ENCODE assay signal across 7 cellular contexts in genomic region chr7:43648725-43649406, GRCh38.
DNase-seq lines count a peak whose midpoint lies in the region; ATAC-seq lines count a peak whose summit lies in the region.

No MANE protein-coding gene starts in this region.

- intact Hi-C loops in left ventricle myocardium superior (cut with micrococcal nuclease), result no loop called here

- ATAC-seq in GM18517 (IDR thresholded peaks at IDR 0.05; ENCODE audit: unreplicated experiment), result peak; percentile 54
- peak; percentile 60 for ATAC-seq in HG02623 (IDR thresholded peaks at IDR 0.05; ENCODE audit: unreplicated experiment)
- peak; percentile 18 for ATAC-seq in left ventricle myocardium superior

- DNase-seq in NOMO-1 (lab: John Stamatoyannopoulos, UW; ENCODE audit: unreplicated experiment in 2 of 2), result peak; percentile 59 to 65
- peak; percentile 86 for DNase-seq in activated effector memory CD4-positive, alpha-beta T cell treated with anti-CD3 and anti-CD28 coated beads, Interleukin-2, amount 50 U/mL, for 16 hours
- DNase-seq in left ventricle myocardium superior, result no peak
- peak; percentile 37 for DNase-seq in stimulated activated CD8-positive, alpha-beta memory T cell treated with anti-CD3 and anti-CD28 coated beads, Interleukin-12 subunit alpha, Interleukin-12 subunit beta, amount 100 ng/mL, for 4 hours (ENCODE audit: low read depth)
- DNase-seq in NCI-H345 (lab: John Stamatoyannopoulos, UW), result no peak

Comparison
In these comparisons a context has a peak if more than half of its experiments do, and no peak if none do; other contexts are left out.
1. DNase-seq: peak in NOMO-1 (2 of 2), activated effector memory CD4-positive, alpha-beta T cell treated with anti-CD3 and anti-CD28 coated beads, Interleukin-2, amount 50 U/mL, for 16 hours (single experiment) and stimulated activated CD8-positive, alpha-beta memory T cell treated with anti-CD3 and anti-CD28 coated beads, Interleukin-12 subunit alpha, Interleukin-12 subunit beta, amount 100 ng/mL, for 4 hours (single experiment); none in left ventricle myocardium superior (single experiment) and NCI-H345 (single experiment).
2. Peak in every context shown above with its lines, with median percentiles within 50 percentile points of each other: ATAC-seq.